ENCODE assay signal across 8 cellular contexts in the genomic region with DNA sequence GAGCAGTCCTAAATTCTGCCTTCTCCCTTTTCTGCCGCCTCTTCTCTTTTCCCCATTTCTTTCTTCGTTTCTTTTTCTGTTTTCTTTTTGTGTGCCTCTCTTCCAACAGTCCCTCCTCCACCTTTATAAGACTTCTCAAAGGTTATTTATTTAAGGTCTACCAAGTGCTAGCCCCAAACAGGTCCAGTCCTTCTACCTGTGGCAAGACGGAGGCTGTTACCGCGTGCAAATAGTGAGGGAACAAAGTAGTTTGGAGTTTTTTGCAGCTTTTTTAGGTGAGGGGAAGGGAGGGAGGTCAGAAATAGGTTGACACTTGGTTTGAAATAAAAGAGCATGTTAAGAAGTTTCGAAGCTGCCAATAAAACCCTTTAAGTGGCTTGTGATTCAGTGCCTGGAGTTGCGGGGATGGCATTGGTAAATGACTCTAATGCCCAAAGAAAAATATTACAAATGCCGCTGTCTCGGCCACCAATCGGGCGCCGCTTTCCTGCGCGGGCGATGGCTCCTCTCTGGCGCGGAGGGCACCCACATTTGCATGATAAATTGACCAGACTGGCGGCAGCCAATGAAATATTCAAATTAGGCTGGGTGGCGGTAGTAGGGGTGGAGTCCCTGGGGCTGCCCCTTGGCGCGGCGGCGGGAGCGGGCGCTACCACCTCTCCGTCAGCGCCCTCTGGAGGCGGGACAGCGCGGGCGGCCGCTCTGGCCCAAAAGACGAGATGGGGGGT. TPM values are rescaled to one million over a fixed set of nuclear protein-coding genes. Genes with fewer than 3 reads are reported as not detected.
A peak's percentile ranks its signal among the peaks of the same experiment; 100 is the strongest.
DNase-seq lines count a peak whose midpoint lies in the region; ATAC-seq lines count a peak whose summit lies in the region.

No MANE protein-coding gene starts in this region.

- H3K4me1 ChIP-seq in SJCRH30, result peaks cover 6% of the 10 kb centered on the region; the same call in 1 of the 2 replicates

- peaks cover 9% of the 10 kb centered on the region for H3K36me3 ChIP-seq in SJCRH30

- H3K9me3 Mint-ChIP-seq in activated T-helper 1 cell treated with anti-CD3 and anti-CD28 coated beads, Interleukin-12 subunit alpha, Interleukin-12 subunit beta, Interleukin-2, Interleukin-4 antibody, amounts not matched to agents 30 ng/mL and 10 ng/mL and 1 ng/mL, durations not matched to agents 14 hours and 24 hours and 36 hours, result no peaks in the 10 kb centered on the region
- H3K9me3 Mint-ChIP-seq in stimulated activated memory B cell treated with anti-CD40 and anti-IgM and Interleukin-4, amounts not matched to agents 10 μg/mL and 1 μg/mL and 100 μg/mL, for 72 hours, result peaks cover 3% of the 10 kb centered on the region

- intact Hi-C loops in activated T-helper 1 cell treated with anti-CD3 and anti-CD28 coated beads, Interleukin-12 subunit alpha, Interleukin-12 subunit beta, Interleukin-2, Interleukin-4 antibody, amounts not matched to agents 30 ng/mL and 10 ng/mL and 1 ng/mL, durations not matched to agents 14 hours and 24 hours and 36 hours (cut with micrococcal nuclease), result loop anchor here (1.0 to 5.0 kb wide), 6 partner anchors 8 to 687 kb away; no protein-coding TSS in a partner anchor
- intact Hi-C loops in left cardiac atrium (cut with DNase I), result no loop called here

- H3K27me3 Mint-ChIP-seq in activated T-helper 1 cell treated with anti-CD3 and anti-CD28 coated beads, Interleukin-12 subunit alpha, Interleukin-12 subunit beta, Interleukin-2, Interleukin-4 antibody, amounts not matched to agents 30 ng/mL and 10 ng/mL and 1 ng/mL, durations not matched to agents 14 hours and 24 hours and 36 hours (ENCODE audit: insufficient read depth), result peaks cover 65% of the 10 kb centered on the region
- H3K27me3 Mint-ChIP-seq in stimulated activated memory B cell treated with anti-CD40 and anti-IgM and Interleukin-4, amounts not matched to agents 10 μg/mL and 1 μg/mL and 100 μg/mL, for 72 hours, result peaks cover 67% of the 10 kb centered on the region

- no peak overlapping the region for H3K4me3 ChIP-seq in SJCRH30

- DNase-seq in MV-4-11 (lab: John Stamatoyannopoulos, UW) (peak; percentile 77), left cardiac atrium (peak; percentile 39), SJCRH30 (no peak), HT-29 (ENCODE audit: low spot score) (no peak)
- peak; percentile 45 for DNase-seq in activated T-helper 1 cell treated with anti-CD3 and anti-CD28 coated beads, Interleukin-12 subunit alpha, Interleukin-12 subunit beta, Interleukin-2, Interleukin-4 antibody, amounts not matched to agents 30 ng/mL and 10 ng/mL and 1 ng/mL, durations not matched to agents 14 hours and 24 hours and 36 hours (ENCODE audit: low spot score)
- DNase-seq in stimulated activated CD4-positive, alpha-beta T cell treated with anti-CD3 and anti-CD28 coated beads, Interleukin-4, amount 100 ng/mL, for 1 hour, result peak; percentile 66

- no peaks in the 10 kb centered on the region for H3K27me3 ChIP-seq in SJCRH30

- peak overlapping the region; percentile 48 for H3K27ac Mint-ChIP-seq in activated T-helper 1 cell treated with anti-CD3 and anti-CD28 coated beads, Interleukin-12 subunit alpha, Interleukin-12 subunit beta, Interleukin-2, Interleukin-4 antibody, amounts not matched to agents 30 ng/mL and 10 ng/mL and 1 ng/mL, durations not matched to agents 14 hours and 24 hours and 36 hours
- no peak overlapping the region for H3K27ac Mint-ChIP-seq in stimulated activated memory B cell treated with anti-CD40 and anti-IgM and Interleukin-4, amounts not matched to agents 10 μg/mL and 1 μg/mL and 100 μg/mL, for 72 hours

- peaks cover 33% of the 10 kb centered on the region for H3K4me1 Mint-ChIP-seq in activated T-helper 1 cell treated with anti-CD3 and anti-CD28 coated beads, Interleukin-12 subunit alpha, Interleukin-12 subunit beta, Interleukin-2, Interleukin-4 antibody, amounts not matched to agents 30 ng/mL and 10 ng/mL and 1 ng/mL, durations not matched to agents 14 hours and 24 hours and 36 hours (ENCODE audit: low read depth)
- no peaks in the 10 kb centered on the region for H3K4me1 Mint-ChIP-seq in stimulated activated memory B cell treated with anti-CD40 and anti-IgM and Interleukin-4, amounts not matched to agents 10 μg/mL and 1 μg/mL and 100 μg/mL, for 72 hours

- H3K36me3 Mint-ChIP-seq in activated T-helper 1 cell treated with anti-CD3 and anti-CD28 coated beads, Interleukin-12 subunit alpha, Interleukin-12 subunit beta, Interleukin-2, Interleukin-4 antibody, amounts not matched to agents 30 ng/mL and 10 ng/mL and 1 ng/mL, durations not matched to agents 14 hours and 24 hours and 36 hours (ENCODE audit: low read depth), result peaks cover 3% of the 10 kb centered on the region
- H3K36me3 Mint-ChIP-seq in stimulated activated memory B cell treated with anti-CD40 and anti-IgM and Interleukin-4, amounts not matched to agents 10 μg/mL and 1 μg/mL and 100 μg/mL, for 72 hours, result no peaks in the 10 kb centered on the region

- H3K9me3 ChIP-seq in SJCRH30 (replicated peaks), result 0 out of 2 replicates have a peak, but pooled peaks cover 6% of the 10 kb centered on the region

- H3K4me3 Mint-ChIP-seq in activated T-helper 1 cell treated with anti-CD3 and anti-CD28 coated beads, Interleukin-12 subunit alpha, Interleukin-12 subunit beta, Interleukin-2, Interleukin-4 antibody, amounts not matched to agents 30 ng/mL and 10 ng/mL and 1 ng/mL, durations not matched to agents 14 hours and 24 hours and 36 hours, result no peak overlapping the region
- H3K4me3 Mint-ChIP-seq in stimulated activated memory B cell treated with anti-CD40 and anti-IgM and Interleukin-4, amounts not matched to agents 10 μg/mL and 1 μg/mL and 100 μg/mL, for 72 hours, result no peak overlapping the region

- no peak overlapping the region for H3K27ac ChIP-seq in SJCRH30

- ATAC-seq in left cardiac atrium (peak; percentile 27 to 59), HG02763 (IDR thresholded peaks at IDR 0.05; ENCODE audit: unreplicated experiment) (no peak)
- ATAC-seq in stimulated activated memory B cell treated with anti-CD40 and anti-IgM and Interleukin-4, amounts not matched to agents 10 μg/mL and 1 μg/mL and 100 μg/mL, for 72 hours, result no peak

RNA-seq across cellular contexts. Expression of a gene that starts 7.5 kb away (rescaled TPM):
- total RNA-seq in activated T-helper 1 cell treated with anti-CD3 and anti-CD28 coated beads, Interleukin-12 subunit alpha, Interleukin-12 subunit beta, Interleukin-2, Interleukin-4 antibody, amounts not matched to agents 30 ng/mL and 10 ng/mL and 1 ng/mL, durations not matched to agents 14 hours and 24 hours and 36 hours, result 1.5 and 2.0 TPM in 2 replicates
- total RNA-seq in left cardiac atrium, result 1 to 10 TPM; 4.3 to 5.4 TPM
- total RNA-seq in SJCRH30 (2014; rRNA removed; shearing (Covaris generic)), result 52.5 and 55.3 TPM in 2 replicates
- total RNA-seq in HT-29 (2014; rRNA removed; shearing (Covaris generic)), result not detected in 2 replicates

Comparison
In these comparisons a context has a peak if more than half of its experiments do, and no peak if none do; other contexts are left out.
1. DNase-seq: peak in MV-4-11 (single experiment), activated T-helper 1 cell treated with anti-CD3 and anti-CD28 coated beads, Interleukin-12 subunit alpha, Interleukin-12 subunit beta, Interleukin-2, Interleukin-4 antibody, amounts not matched to agents 30 ng/mL and 10 ng/mL and 1 ng/mL, durations not matched to agents 14 hours and 24 hours and 36 hours (single experiment), left cardiac atrium (single experiment) and stimulated activated CD4-positive, alpha-beta T cell treated with anti-CD3 and anti-CD28 coated beads, Interleukin-4, amount 100 ng/mL, for 1 hour (single experiment); none in SJCRH30 (0 of 2) and HT-29 (single experiment).
2. ATAC-seq: peak in left cardiac atrium (2 of 2); none in stimulated activated memory B cell treated with anti-CD40 and anti-IgM and Interleukin-4, amounts not matched to agents 10 μg/mL and 1 μg/mL and 100 μg/mL, for 72 hours (single experiment) and HG02763 (single experiment).